8 cellular contexts compared by ENCODE assay signal in the genomic region with DNA sequence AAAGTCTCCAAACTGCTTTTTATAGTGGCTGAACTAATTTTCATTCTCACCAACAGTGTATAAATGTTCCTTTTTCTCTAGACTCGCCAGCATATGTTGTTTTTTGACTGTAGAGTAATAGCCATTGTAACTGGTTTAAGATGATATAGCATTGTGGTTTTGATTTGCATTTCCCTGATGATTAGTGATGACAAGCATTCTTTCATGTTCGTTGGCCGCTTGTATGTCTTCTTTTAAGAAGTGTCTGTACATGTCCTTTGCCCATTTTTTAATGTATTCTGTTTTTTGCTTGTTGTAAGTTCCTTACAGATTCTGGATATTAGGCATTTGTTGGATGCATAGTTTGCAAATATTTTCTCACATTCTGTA.
DNase-seq lines count a peak whose midpoint lies in the region; ATAC-seq and TF ChIP-seq lines count a peak whose summit lies in the region.

No MANE protein-coding gene starts in this region.

- H3F3A ChIP-seq in DOHH2 (ENCODE audit: control insufficient read depth, insufficient read depth), result no peaks in the 10 kb centered on the region

- TF ChIP-seq CTCF in DOHH2 (IDR thresholded peaks at IDR 0.05; ENCODE audit: low read depth, low read length, poor library complexity, severe bottlenecking), result no peak
- TF ChIP-seq CTCF in ascending aorta (IDR thresholded peaks at IDR 0.05), result no peak
- no peak for TF ChIP-seq CTCF in gastrocnemius medialis (IDR thresholded peaks at IDR 0.05 in 4 of 5, conservative IDR thresholded peaks at IDR 0.05 in 1 of 5)

- no peak for TF ChIP-seq POLR2A in gastrocnemius medialis (IDR thresholded peaks at IDR 0.05)

- no peaks in the 10 kb centered on the region for H4K20me1 ChIP-seq in DOHH2 (ENCODE audit: control insufficient read depth, insufficient read depth, low read depth, low read length)

- H3K27me3 ChIP-seq in DOHH2 (ENCODE audit: control insufficient read depth, low read length), result no peaks in the 10 kb centered on the region
- no peaks in the 10 kb centered on the region for H3K27me3 ChIP-seq in ascending aorta
- H3K27me3 ChIP-seq in gastrocnemius medialis, result no peaks in the 10 kb centered on the region

- no peaks in the 10 kb centered on the region for H3K9me3 ChIP-seq in DOHH2 (ENCODE audit: control insufficient read depth, insufficient read depth, low read length)
- H3K9me3 ChIP-seq in ascending aorta, result no peaks in the 10 kb centered on the region
- no peaks in the 10 kb centered on the region for H3K9me3 ChIP-seq in gastrocnemius medialis

- no peaks in the 10 kb centered on the region for H3K9me2 ChIP-seq in DOHH2 (replicated peaks; ENCODE audit: control insufficient read depth, low read length)

- ATAC-seq in GM21381 (IDR thresholded peaks at IDR 0.05; ENCODE audit: unreplicated experiment) (peak; percentile 45), HG03565 (IDR thresholded peaks at IDR 0.05; ENCODE audit: unreplicated experiment) (peak; percentile 25), gastrocnemius medialis (no peak), sciatic nerve (no peak)

- H3K4me1 ChIP-seq in DOHH2 (ENCODE audit: control insufficient read depth, low read length) (no peaks in the 10 kb centered on the region), ascending aorta (no peaks in the 10 kb centered on the region), gastrocnemius medialis (no peaks in the 10 kb centered on the region)

- peak overlapping the region; percentile 49 for H3K4me2 ChIP-seq in DOHH2 (ENCODE audit: low read length)

- in situ Hi-C loops in gastrocnemius medialis (cut with MboI; ENCODE audit: low sequenced_read_pairs in 4 of 4), result no loop called here

- H3K79me2 ChIP-seq in DOHH2 (ENCODE audit: control insufficient read depth, low read length), result no peaks in the 10 kb centered on the region

- intact Hi-C loops in ascending aorta (cut with DNase I) (no loop called here), gastrocnemius medialis (cut with DNase I; ENCODE audit: low total_unique reads) (no loop called here), sciatic nerve (cut with DNase I) (no loop called here)

- DNase-seq in ascending aorta (ENCODE audit: low spot score in 2 of 2) (no peak), gastrocnemius medialis (no peak), sciatic nerve (ENCODE audit: low spot score) (no peak), occipital lobe (lab: John Stamatoyannopoulos, UW) (no peak)
- no peak for DNase-seq in activated CD8-positive, alpha-beta memory T cell treated with anti-CD3 and anti-CD28 coated beads, Interleukin-2, amount 50 U/mL, for 4 hours

- H3K4me3 ChIP-seq in DOHH2 (ENCODE audit: low read length) (peak overlapping the region; percentile 39), ascending aorta (peak overlapping the region; percentile 26 to 50), gastrocnemius medialis (peak overlapping the region; percentile 35 to 47 (median 44))

- H3K36me3 ChIP-seq in DOHH2 (ENCODE audit: control insufficient read depth, low read length) (no peaks in the 10 kb centered on the region), ascending aorta (no peaks in the 10 kb centered on the region), gastrocnemius medialis (no peaks in the 10 kb centered on the region)

- no peak overlapping the region for H3K27ac ChIP-seq in DOHH2 (ENCODE audit: low read depth, low read length)
- no peak overlapping the region for H3K27ac ChIP-seq in ascending aorta
- no peak overlapping the region for H3K27ac ChIP-seq in gastrocnemius medialis

Comparison
In these comparisons a context has a peak if more than half of its experiments do, and no peak if none do; other contexts are left out.
1. ATAC-seq: peak in GM21381 (single experiment) and HG03565 (single experiment); none in gastrocnemius medialis (0 of 2) and sciatic nerve (single experiment).
2. Peak in every context shown above with its lines, with median percentiles within 50 percentile points of each other: H3K4me3 ChIP-seq.